17 cellular contexts compared by ENCODE assay signal in genomic region chr10:132562916-132563456, GRCh38. TPM values are rescaled to one million over a fixed set of nuclear protein-coding genes. Genes with fewer than 3 reads are reported as not detected.
DNase-seq lines count a peak whose midpoint lies in the region; ATAC-seq and TF ChIP-seq lines count a peak whose summit lies in the region.
"Had no signal": no experiment of that assay in that cellular context is flagged by ENCODE, and none has a peak within 500 bp of the region (broad histone marks: within the 10 kb centered on the region; RNA-seq: fewer than 3 reads in every experiment).

No MANE protein-coding gene starts in this region.

- H3K27me3 ChIP-seq in RWPE2 (ENCODE audit: insufficient read depth, poor library complexity, severe bottlenecking) (no peaks in the 10 kb centered on the region), mesenchymal stem cell (ENCODE audit: control insufficient read depth in 1 of 2, insufficient read depth in 1 of 2, low read length in 2 of 2) (no peaks in the 10 kb centered on the region), esophagus muscularis mucosa (no peaks in the 10 kb centered on the region)
- H3K27me3 ChIP-seq in naive thymus-derived CD4-positive, alpha-beta T cell (ENCODE audit: control insufficient read depth in 2 of 2, insufficient read depth in 2 of 2, low read length in 2 of 2), result no peaks in the 10 kb centered on the region
- H3K27me3 ChIP-seq: MG63 had no signal

- no peak overlapping the region for H3K27ac ChIP-seq in RWPE2 (ENCODE audit: poor library complexity, severe bottlenecking)
- no peak overlapping the region for H3K27ac ChIP-seq in mesenchymal stem cell (ENCODE audit: low read length, poor library complexity, severe bottlenecking)
- H3K27ac ChIP-seq in naive thymus-derived CD4-positive, alpha-beta T cell (ENCODE audit: low read depth, low read length), result no peak overlapping the region
- H3K27ac ChIP-seq in esophagus muscularis mucosa (replicated peaks in 1 of 4), result no peak overlapping the region

- no peaks in the 10 kb centered on the region for H3K36me3 Mint-ChIP-seq in natural killer cell treated with Interleukin-12 subunit alpha and Interleukin-12 subunit beta and Interleukin-15 and Interleukin-18, amount 100 ng/mL, for 72 hours
- no peaks in the 10 kb centered on the region for H3K36me3 Mint-ChIP-seq in natural killer cell
- H3K36me3 Mint-ChIP-seq in stimulated activated memory B cell treated with anti-CD40 and anti-IgM and Interleukin-4, amounts not matched to agents 10 μg/mL and 1 μg/mL and 100 μg/mL, for 72 hours, result peaks cover 15% of the 10 kb centered on the region
- peaks cover 0 to 5% (median 0%) of the 10 kb centered on the region in 5 donors for H3K36me3 Mint-ChIP-seq in naive thymus-derived CD4-positive, alpha-beta T cell

- DNase-seq in natural killer cell treated with Interleukin-12 subunit alpha and Interleukin-12 subunit beta and Interleukin-15 and Interleukin-18, amount 100 ng/mL, for 72 hours (ENCODE audit: low spot score), result no peak
- DNase-seq in natural killer cell (no peak), RWPE2 (ENCODE audit: low spot score) (peak; percentile 56), mesenchymal stem cell (no peak), esophagus muscularis mucosa (ENCODE audit: extremely low spot score) (no peak)
- DNase-seq in naive thymus-derived CD4-positive, alpha-beta T cell, result no peak
- DNase-seq: 8988T; CD8-positive, alpha-beta memory T cell; DMS53; NCI-H1092; NCI-H146; NCI-H2081; SHP77 treated with DMSO at 0.1 percent for 48 hours had no signal

- H4K8ac ChIP-seq in mesenchymal stem cell (ENCODE audit: low read length), result peak overlapping the region; percentile 39

- no peak for TF ChIP-seq POLR2A in esophagus muscularis mucosa (IDR thresholded peaks at IDR 0.05; ENCODE audit: low read depth)

- TF ChIP-seq EP300 in esophagus muscularis mucosa (IDR thresholded peaks at IDR 0.05), result no peak

- no peak overlapping the region for H3K23ac ChIP-seq in mesenchymal stem cell (ENCODE audit: low read length in 2 of 2)

- no peak overlapping the region for H3K18ac ChIP-seq in mesenchymal stem cell (ENCODE audit: low read depth in 1 of 2, low read length in 2 of 2)

- no peak overlapping the region for H3K27ac Mint-ChIP-seq in natural killer cell treated with Interleukin-12 subunit alpha and Interleukin-12 subunit beta and Interleukin-15 and Interleukin-18, amount 100 ng/mL, for 72 hours
- no peak overlapping the region for H3K27ac Mint-ChIP-seq in natural killer cell
- H3K27ac Mint-ChIP-seq in stimulated activated memory B cell treated with anti-CD40 and anti-IgM and Interleukin-4, amounts not matched to agents 10 μg/mL and 1 μg/mL and 100 μg/mL, for 72 hours, result peak overlapping the region; percentile 38
- H3K27ac Mint-ChIP-seq in naive thymus-derived CD4-positive, alpha-beta T cell, result peak overlapping the region in 1 of 9 donors; percentile 13

- H3K4ac ChIP-seq in mesenchymal stem cell (ENCODE audit: low read depth in 1 of 2, low read length in 2 of 2), result no peak overlapping the region

- H3K4me3 ChIP-seq in RWPE2 (ENCODE audit: severe bottlenecking) (no peak overlapping the region), mesenchymal stem cell (ENCODE audit: insufficient read depth in 1 of 2, low read depth in 1 of 2, low read length in 2 of 2) (no peak overlapping the region), esophagus muscularis mucosa (no peak overlapping the region)
- no peak overlapping the region for H3K4me3 ChIP-seq in naive thymus-derived CD4-positive, alpha-beta T cell (ENCODE audit: low read length)
- H3K4me3 ChIP-seq: MG63 had no signal

- H3K4me1 Mint-ChIP-seq in natural killer cell treated with Interleukin-12 subunit alpha and Interleukin-12 subunit beta and Interleukin-15 and Interleukin-18, amount 100 ng/mL, for 72 hours (ENCODE audit: low read depth in 2 of 2), result peaks cover 27 to 32% of the 10 kb centered on the region in 2 donors
- peaks cover 25 to 52% of the 10 kb centered on the region in 2 donors for H3K4me1 Mint-ChIP-seq in natural killer cell
- H3K4me1 Mint-ChIP-seq in stimulated activated memory B cell treated with anti-CD40 and anti-IgM and Interleukin-4, amounts not matched to agents 10 μg/mL and 1 μg/mL and 100 μg/mL, for 72 hours, result peaks cover 75% of the 10 kb centered on the region
- peaks cover 16 to 69% (median 49%) of the 10 kb centered on the region in 7 donors for H3K4me1 Mint-ChIP-seq in naive thymus-derived CD4-positive, alpha-beta T cell

- POLR2A ChIA-PET in naive thymus-derived CD4-positive, alpha-beta T cell (lab: Charles Lee), result no interaction called here

- no peaks in the 10 kb centered on the region for H3K9me3 Mint-ChIP-seq in natural killer cell treated with Interleukin-12 subunit alpha and Interleukin-12 subunit beta and Interleukin-15 and Interleukin-18, amount 100 ng/mL, for 72 hours
- H3K9me3 Mint-ChIP-seq in natural killer cell, result no peaks in the 10 kb centered on the region
- H3K9me3 Mint-ChIP-seq in stimulated activated memory B cell treated with anti-CD40 and anti-IgM and Interleukin-4, amounts not matched to agents 10 μg/mL and 1 μg/mL and 100 μg/mL, for 72 hours, result no peaks in the 10 kb centered on the region
- H3K9me3 Mint-ChIP-seq in naive thymus-derived CD4-positive, alpha-beta T cell, result no peaks in the 10 kb centered on the region
- H3K9me3 Mint-ChIP-seq: CD8-positive, alpha-beta memory T cell had no signal

- H3K9me3 ChIP-seq in RWPE2 (ENCODE audit: severe bottlenecking) (no peaks in the 10 kb centered on the region), mesenchymal stem cell (ENCODE audit: control insufficient read depth, low read length) (no peaks in the 10 kb centered on the region), esophagus muscularis mucosa (no peaks in the 10 kb centered on the region)
- H3K9me3 ChIP-seq in naive thymus-derived CD4-positive, alpha-beta T cell (ENCODE audit: control insufficient read depth in 2 of 3, low read length in 3 of 3), result no peaks in the 10 kb centered on the region
- H3K9me3 ChIP-seq: MG63 had no signal

- H3K36me3 ChIP-seq in RWPE2 (ENCODE audit: low read depth), result no peaks in the 10 kb centered on the region
- H3K36me3 ChIP-seq in mesenchymal stem cell (ENCODE audit: control insufficient read depth in 1 of 2, insufficient read depth in 2 of 2, low read depth in 1 of 2, low read length in 2 of 2), result peaks cover 0 to 15% of the 10 kb centered on the region in 2 experiments
- H3K36me3 ChIP-seq in naive thymus-derived CD4-positive, alpha-beta T cell (ENCODE audit: control insufficient read depth in 2 of 3, insufficient read depth in 3 of 3, low read length in 3 of 3), result no peaks in the 10 kb centered on the region
- no peaks in the 10 kb centered on the region for H3K36me3 ChIP-seq in esophagus muscularis mucosa
- H3K36me3 ChIP-seq: MG63 had no signal

- H2AK5ac ChIP-seq in mesenchymal stem cell (ENCODE audit: low read length, severe bottlenecking), result no peak overlapping the region

- 88% methylated on average over 13 of the region's 14 CpGs for WGBS in mesenchymal stem cell
- WGBS in esophagus muscularis mucosa, result 96% methylated on average over 11 of the region's 14 CpGs

- no peak overlapping the region for H3K14ac ChIP-seq in mesenchymal stem cell (ENCODE audit: low read length in 2 of 2)

- no peak for ATAC-seq in natural killer cell treated with Interleukin-12 subunit alpha and Interleukin-12 subunit beta and Interleukin-15 and Interleukin-18, amount 100 ng/mL, for 72 hours
- no peak for ATAC-seq in natural killer cell
- no peak for ATAC-seq in RWPE2 (ENCODE audit: low read depth)
- ATAC-seq in stimulated activated memory B cell treated with anti-CD40 and anti-IgM and Interleukin-4, amounts not matched to agents 10 μg/mL and 1 μg/mL and 100 μg/mL, for 72 hours, result no peak
- ATAC-seq in naive thymus-derived CD4-positive, alpha-beta T cell, result no peak
- ATAC-seq in HG02763 (IDR thresholded peaks at IDR 0.05; ENCODE audit: unreplicated experiment), result no peak
- ATAC-seq: SK-N-SH treated with all-trans-retinoic acid at 6 μM for 48 hours had no signal

- no peak overlapping the region for H2BK5ac ChIP-seq in mesenchymal stem cell (ENCODE audit: low read depth, low read length, poor library complexity, severe bottlenecking)

- peaks cover 0 to 9% of the 10 kb centered on the region in 2 donors for H3K27me3 Mint-ChIP-seq in natural killer cell treated with Interleukin-12 subunit alpha and Interleukin-12 subunit beta and Interleukin-15 and Interleukin-18, amount 100 ng/mL, for 72 hours
- peaks cover 8 to 16% of the 10 kb centered on the region in 2 donors for H3K27me3 Mint-ChIP-seq in natural killer cell (ENCODE audit: low read depth in 2 of 2)
- H3K27me3 Mint-ChIP-seq in stimulated activated memory B cell treated with anti-CD40 and anti-IgM and Interleukin-4, amounts not matched to agents 10 μg/mL and 1 μg/mL and 100 μg/mL, for 72 hours, result no peaks in the 10 kb centered on the region
- H3K27me3 Mint-ChIP-seq in naive thymus-derived CD4-positive, alpha-beta T cell, result no peaks in the 10 kb centered on the region

- H2AFZ ChIP-seq in mesenchymal stem cell (ENCODE audit: low read depth, low read length), result no peak overlapping the region

- peak overlapping the region; percentile 8 for H3K4me3 Mint-ChIP-seq in natural killer cell treated with Interleukin-12 subunit alpha and Interleukin-12 subunit beta and Interleukin-15 and Interleukin-18, amount 100 ng/mL, for 72 hours
- no peak overlapping the region for H3K4me3 Mint-ChIP-seq in natural killer cell
- H3K4me3 Mint-ChIP-seq in stimulated activated memory B cell treated with anti-CD40 and anti-IgM and Interleukin-4, amounts not matched to agents 10 μg/mL and 1 μg/mL and 100 μg/mL, for 72 hours, result peak overlapping the region; percentile 70
- peak overlapping the region in 1 of 10 donors; percentile 21 for H3K4me3 Mint-ChIP-seq in naive thymus-derived CD4-positive, alpha-beta T cell
- H3K4me3 Mint-ChIP-seq: CD8-positive, alpha-beta memory T cell had no signal

- intact Hi-C loops in natural killer cell (cut with micrococcal nuclease), result no loop called here
- intact Hi-C loops in naive thymus-derived CD4-positive, alpha-beta T cell (cut with micrococcal nuclease), result loop anchor here in 1 of 2 donors (10.0 kb wide), 1 partner anchor 892 kb away; the partner anchor contains the start of gene SCART1
- intact Hi-C loops in esophagus muscularis mucosa (cut with DNase I), result no loop called here

- no peak overlapping the region for H2BK15ac ChIP-seq in mesenchymal stem cell (ENCODE audit: low read depth, poor library complexity, severe bottlenecking)

- H3K4me1 ChIP-seq in RWPE2 (ENCODE audit: insufficient read depth, poor library complexity, severe bottlenecking), result no peaks in the 10 kb centered on the region
- peaks cover 6% of the 10 kb centered on the region for H3K4me1 ChIP-seq in mesenchymal stem cell (ENCODE audit: control insufficient read depth, insufficient read depth, low read depth, low read length)
- H3K4me1 ChIP-seq in naive thymus-derived CD4-positive, alpha-beta T cell (ENCODE audit: control insufficient read depth in 2 of 2, insufficient read depth in 2 of 2, low read length in 2 of 2), result peaks cover 0 to 5% of the 10 kb centered on the region in 2 donors
- peaks cover 13 to 83% (median 69%) of the 10 kb centered on the region in 4 donors for H3K4me1 ChIP-seq in esophagus muscularis mucosa

- H4K91ac ChIP-seq in mesenchymal stem cell (ENCODE audit: low read length), result peak overlapping the region; percentile 16

- H2BK120ac ChIP-seq in mesenchymal stem cell (ENCODE audit: low read depth, low read length), result no peak overlapping the region

- no peak overlapping the region for H3K4me2 ChIP-seq in mesenchymal stem cell (ENCODE audit: low read length, poor library complexity, severe bottlenecking)

- CTCF ChIA-PET in naive thymus-derived CD4-positive, alpha-beta T cell (lab: Charles Lee), result interaction anchor here (0.6 kb wide), 1 partner anchor 126 kb away, joined by 3 read pairs; no protein-coding TSS in a partner anchor

- H2BK12ac ChIP-seq in mesenchymal stem cell (ENCODE audit: low read length in 2 of 2), result no peak overlapping the region

- no peak overlapping the region for H3K9ac ChIP-seq in mesenchymal stem cell (ENCODE audit: low read length)

- TF ChIP-seq CTCF in natural killer cell (IDR thresholded peaks at IDR 0.05) (no peak), RWPE2 (IDR thresholded peaks at IDR 0.05; ENCODE audit: poor library complexity, severe bottlenecking) (no peak), esophagus muscularis mucosa (IDR thresholded peaks at IDR 0.05) (no peak)

- peaks cover 61% of the 10 kb centered on the region for H3K79me1 ChIP-seq in mesenchymal stem cell (replicated peaks; ENCODE audit: low read length, poor library complexity, severe bottlenecking)

RNA-seq across cellular contexts. Expression of gene INPP5A, which starts 25.4 kb away (rescaled TPM):
- total RNA-seq in natural killer cell treated with Interleukin-12 subunit alpha and Interleukin-12 subunit beta and Interleukin-15 and Interleukin-18, amount 100 ng/mL, for 72 hours, result 10 to 100 TPM; 14.8 to 18.6 TPM
- total RNA-seq in natural killer cell, result 10 to 100 TPM; 12.6 to 38.6 (median 18.6) TPM
- 31.4 TPM for polyA plus RNA-seq in mesenchymal stem cell (2013, experiment 1 of 2)
- 32.2 TPM for polyA plus RNA-seq in mesenchymal stem cell (2013, experiment 2 of 2)
- 10 to 100 TPM; 15.5 to 30.7 (median 28.7) TPM for total RNA-seq in naive thymus-derived CD4-positive, alpha-beta T cell
- polyA plus RNA-seq in naive thymus-derived CD4-positive, alpha-beta T cell, result 1 to 10 TPM in 1 of 2 donors, under 1 TPM in 1; 0.97 to 2.0 TPM
- total RNA-seq in esophagus muscularis mucosa, result 100 to 1,000 TPM; 234 to 301 (median 245) TPM

Comparison
In these comparisons a context has a peak if more than half of its experiments do, and no peak if none do; other contexts are left out.
1. RNA of gene INPP5A, which starts 25.4 kb away (total RNA-seq): 234 to 301 TPM in esophagus muscularis mucosa; 15.5 to 30.7 TPM in naive thymus-derived CD4-positive, alpha-beta T cell, 12.6 to 38.6 TPM in natural killer cell and 14.8 to 18.6 TPM in natural killer cell treated with Interleukin-12 subunit alpha and Interleukin-12 subunit beta and Interleukin-15 and Interleukin-18, amount 100 ng/mL, for 72 hours; every median in the first group is over 4 times any median in the second.